ENCODE assay signal across 8 cellular contexts in genomic region chr11:32960553-32961164, GRCh38. TPM values are rescaled to one million over a fixed set of nuclear protein-coding genes. Genes with fewer than 3 reads are reported as not detected.
A peak's percentile ranks its signal among the peaks of the same experiment; 100 is the strongest.
DNase-seq lines count a peak whose midpoint lies in the region; ATAC-seq, FAIRE-seq and TF ChIP-seq lines count a peak whose summit lies in the region.

No MANE protein-coding gene starts in this region.

- H3K9me3 ChIP-seq in CD4-positive, alpha-beta T cell (ENCODE audit: control insufficient read depth, low read length) = no peaks in the 10 kb centered on the region
- H3K9me3 ChIP-seq in PC-3 (ENCODE audit: low read length) (no peaks in the 10 kb centered on the region), endothelial cell of umbilical vein (replicated peaks; ENCODE audit: control insufficient read depth, insufficient read depth, low read length) (no peaks in the 10 kb centered on the region), osteoblast (ENCODE audit: low read depth, low read length) (no peaks in the 10 kb centered on the region)

- no peak overlapping the region for H3K27ac Mint-ChIP-seq in CD4-positive, alpha-beta T cell

- peak; percentile 81 for TF ChIP-seq CTCF in CD4-positive, alpha-beta T cell (IDR thresholded peaks at IDR 0.05)
- TF ChIP-seq CTCF in PC-3 (conservative IDR thresholded peaks at IDR 0.05; ENCODE audit: low read depth, low read length) = peak; percentile 73
- TF ChIP-seq CTCF in endothelial cell of umbilical vein (IDR thresholded peaks at IDR 0.05; ENCODE audit: extremely low read depth in 1 of 2, insufficient read depth in 1 of 2, low read depth in 1 of 2, low read length in 2 of 2) = peak; percentile 39 to 40
- TF ChIP-seq CTCF in osteoblast (IDR thresholded peaks at IDR 0.05; ENCODE audit: extremely low read depth, low read depth, low read length) = peak; percentile 62

- H3F3A ChIP-seq in PC-3 (ENCODE audit: low read length, unreplicated experiment) = no peaks in the 10 kb centered on the region

- CTCF ChIA-PET in CD4-positive, alpha-beta T cell (lab: Charles Lee) = interaction anchor here (1.1 to 7.6 kb wide), 2 partner anchors 105 to 117 kb away, joined by 3 to 48 read pairs; no protein-coding TSS in a partner anchor
- CTCF ChIA-PET in PC-3 (lab: Charles Lee) (no interaction called here), endothelial cell of umbilical vein (lab: Charles Lee) (interaction anchor here (1.0 to 2.6 kb wide), 4 partner anchors 8 to 105 kb away, joined by 6 to 32 read pairs (median 18); no protein-coding TSS in a partner anchor)

- H3K9ac ChIP-seq in PC-3 (ENCODE audit: low read length) (no peak overlapping the region), endothelial cell of umbilical vein (replicated peaks; ENCODE audit: extremely low read depth, insufficient read depth, low read length) (no peak overlapping the region)

- no peak for DNase-seq in CD4-positive, alpha-beta T cell
- peak; percentile 62 for DNase-seq in HCEC 1CT
- peak; percentile 69 for DNase-seq in PC-3
- DNase-seq in endothelial cell of umbilical vein (ENCODE audit: low read depth, low spot score) = peak; percentile 60
- no peak for DNase-seq in osteoblast (ENCODE audit: insufficient read length, low spot score, missing footprints)
- no peak for DNase-seq in stimulated activated CD4-positive, alpha-beta T cell treated with anti-CD3 and anti-CD28 coated beads, Interleukin-4, amount 100 ng/mL, for 24 hours
- no peak for DNase-seq in NCI-H187 (lab: John Stamatoyannopoulos, UW)

- ATAC-seq in CD4-positive, alpha-beta T cell (ENCODE audit: poor library complexity) = no peak
- 0 out of 2 replicates have a peak, but pooled peaks have one; percentile 38 for ATAC-seq in PC-3
- no peak for ATAC-seq in GM19452 (IDR thresholded peaks at IDR 0.05; ENCODE audit: unreplicated experiment)

- POLR2A ChIA-PET in CD4-positive, alpha-beta T cell (lab: Charles Lee) = no interaction called here
- POLR2A ChIA-PET in PC-3 (lab: Charles Lee; ENCODE audit: unreplicated experiment) (no interaction called here), endothelial cell of umbilical vein (lab: Charles Lee) (no interaction called here)

- no peak overlapping the region for H3K4me3 Mint-ChIP-seq in CD4-positive, alpha-beta T cell

- H3K79me2 ChIP-seq in PC-3 (ENCODE audit: low read length) = no peaks in the 10 kb centered on the region
- H3K79me2 ChIP-seq in endothelial cell of umbilical vein (ENCODE audit: control insufficient read depth, insufficient read depth, low read length) = no peaks in the 10 kb centered on the region
- H3K79me2 ChIP-seq in osteoblast (ENCODE audit: insufficient read depth, low read length) = no peaks in the 10 kb centered on the region

- H3K9me2 ChIP-seq in PC-3 (replicated peaks; ENCODE audit: low read length) = no peaks in the 10 kb centered on the region

- no peaks in the 10 kb centered on the region for H3K4me1 Mint-ChIP-seq in CD4-positive, alpha-beta T cell (ENCODE audit: low read depth)

- TF ChIP-seq POLR2A in endothelial cell of umbilical vein (IDR thresholded peaks at IDR 0.05; ENCODE audit: low read depth, low read length) = no peak

- no peak overlapping the region for H2AFZ ChIP-seq in PC-3 (ENCODE audit: low read length)
- no peak overlapping the region for H2AFZ ChIP-seq in endothelial cell of umbilical vein (ENCODE audit: low read depth, low read length)
- H2AFZ ChIP-seq in osteoblast (ENCODE audit: low read length) = no peak overlapping the region

- dilution Hi-C loops in endothelial cell of umbilical vein (cut with MboI; ENCODE audit: extremely low pct_ligation_motif_present, low sequenced_read_pairs) = no loop called here

- no peak overlapping the region for H3K4me3 ChIP-seq in PC-3 (ENCODE audit: low read length)
- no peak overlapping the region for H3K4me3 ChIP-seq in endothelial cell of umbilical vein (replicated peaks in 1 of 3; ENCODE audit: insufficient read depth in 1 of 3, low read depth in 1 of 3, low read length in 3 of 3)
- no peak overlapping the region for H3K4me3 ChIP-seq in osteoblast (ENCODE audit: insufficient read depth, low read length)

- H3K9me3 Mint-ChIP-seq in CD4-positive, alpha-beta T cell = no peaks in the 10 kb centered on the region

- H3K4me2 ChIP-seq in PC-3 (ENCODE audit: low read length) = no peak overlapping the region
- no peak overlapping the region for H3K4me2 ChIP-seq in endothelial cell of umbilical vein (ENCODE audit: insufficient read depth, low read length)
- H3K4me2 ChIP-seq in osteoblast (ENCODE audit: insufficient read depth, low read length) = no peak overlapping the region

- intact Hi-C loops in CD4-positive, alpha-beta T cell (cut with DNase I, micrococcal nuclease) = loop anchor here (1.0 to 5.0 kb wide), 4 partner anchors 52 to 369 kb away; no protein-coding TSS in a partner anchor
- intact Hi-C loops in PC-3 (cut with micrococcal nuclease) = loop anchor here (1.0 to 5.0 kb wide), 2 partner anchors 105 to 153 kb away; no protein-coding TSS in a partner anchor
- intact Hi-C loops in endothelial cell of umbilical vein (cut with micrococcal nuclease) = loop anchor here (1.0 to 10.0 kb wide), 3 partner anchors 105 to 724 kb away; no protein-coding TSS in a partner anchor

- no TSS peak for BruUV-seq in PC-3 (replicated peaks; lab: Mats Ljungman, UMichigan)
- no TSS peak for BruUV-seq in endothelial cell of umbilical vein (replicated peaks; lab: Mats Ljungman, UMichigan)

- FAIRE-seq in endothelial cell of umbilical vein (lab: Jason Lieb, UNC) = no peak

- no peaks in the 10 kb centered on the region for H3K27me3 ChIP-seq in CD4-positive, alpha-beta T cell (ENCODE audit: control insufficient read depth, insufficient read depth, low read length)
- no peaks in the 10 kb centered on the region for H3K27me3 ChIP-seq in PC-3 (ENCODE audit: low read length)
- H3K27me3 ChIP-seq in endothelial cell of umbilical vein (ENCODE audit: control insufficient read depth in 2 of 2, insufficient read depth in 2 of 2, low read length in 2 of 2) = no peaks in the 10 kb centered on the region
- H3K27me3 ChIP-seq in osteoblast (ENCODE audit: insufficient read depth, low read length) = no peaks in the 10 kb centered on the region

- no peaks in the 10 kb centered on the region for H3K9me1 ChIP-seq in endothelial cell of umbilical vein (replicated peaks; ENCODE audit: control insufficient read depth, extremely low read depth, insufficient read depth, low read length)

- peaks cover 37% of the 10 kb centered on the region for H3K36me3 Mint-ChIP-seq in CD4-positive, alpha-beta T cell (ENCODE audit: low read depth)

- peaks cover 7% of the 10 kb centered on the region for H3K36me3 ChIP-seq in PC-3 (ENCODE audit: low read depth, low read length)
- peaks cover 0 to 3% of the 10 kb centered on the region in 2 experiments for H3K36me3 ChIP-seq in endothelial cell of umbilical vein (ENCODE audit: control insufficient read depth in 2 of 2, extremely low read depth in 1 of 2, insufficient read depth in 2 of 2, low read length in 2 of 2)
- peaks cover 31% of the 10 kb centered on the region for H3K36me3 ChIP-seq in osteoblast (ENCODE audit: insufficient read depth, low read length)

- H3K4me1 ChIP-seq in PC-3 (ENCODE audit: insufficient read depth, low read length) = no peaks in the 10 kb centered on the region
- H3K4me1 ChIP-seq in endothelial cell of umbilical vein (ENCODE audit: control insufficient read depth, extremely low read depth, insufficient read depth, low read length) = no peaks in the 10 kb centered on the region
- no peaks in the 10 kb centered on the region for H3K4me1 ChIP-seq in osteoblast (ENCODE audit: insufficient read depth, low read length)

- H4K20me1 ChIP-seq in PC-3 (ENCODE audit: low read length) (no peaks in the 10 kb centered on the region), endothelial cell of umbilical vein (replicated peaks; ENCODE audit: control insufficient read depth, extremely low read depth, insufficient read depth, low read length) (no peaks in the 10 kb centered on the region), osteoblast (ENCODE audit: insufficient read depth, low read length) (no peaks in the 10 kb centered on the region)

- no peaks in the 10 kb centered on the region for H3K27me3 Mint-ChIP-seq in CD4-positive, alpha-beta T cell

- no peak overlapping the region for H3K27ac ChIP-seq in CD4-positive, alpha-beta T cell (ENCODE audit: low read depth, low read length)
- H3K27ac ChIP-seq in PC-3 (ENCODE audit: low read length) (no peak overlapping the region), endothelial cell of umbilical vein (ENCODE audit: insufficient read depth, low read depth, low read length) (no peak overlapping the region), osteoblast (ENCODE audit: low read depth, low read length) (no peak overlapping the region)

TF ChIP-seq in endothelial cell of umbilical vein, 7 proteins besides CTCF, POLR2A, EP300 and RAD21:
- TF ChIP-seq POLR2AphosphoS5 (IDR thresholded peaks at IDR 0.05; ENCODE audit: insufficient read depth, low read depth, low read length) (no peak), GATA2 (IDR thresholded peaks at IDR 0.05; ENCODE audit: insufficient read depth, insufficient read length, low read depth, low read length) (no peak), EZH2 (IDR thresholded peaks at IDR 0.05; ENCODE audit: borderline replicate concordance, low read depth, low read length, severe bottlenecking) (no peak), MAX (IDR thresholded peaks at IDR 0.05; ENCODE audit: insufficient read depth, insufficient read length) (no peak), FOS (IDR thresholded peaks at IDR 0.05; ENCODE audit: borderline replicate concordance, insufficient read depth, low read length) (no peak), MYC (IDR thresholded peaks at IDR 0.05; ENCODE audit: low read depth, low read length) (no peak), JUN (IDR thresholded peaks at IDR 0.05; ENCODE audit: borderline replicate concordance, insufficient read depth, insufficient read length, low read depth) (no peak)

RNA-seq across cellular contexts. Expression of gene DEPDC7, which starts 55.0 kb away (rescaled TPM):
- total RNA-seq in CD4-positive, alpha-beta T cell = 1 to 10 TPM; 2.9 to 3.1 TPM
- not detected in 2 replicates for total RNA-seq in PC-3 (2014; rRNA removed)
- 0.18 TPM in 1 of 2 replicates, not detected in the other for total RNA-seq in endothelial cell of umbilical vein
- polyA plus RNA-seq in endothelial cell of umbilical vein = 0.05 and 0.08 TPM in 2 replicates
- 0.24 and 0.26 TPM in 2 replicates for polyA plus RNA-seq in endothelial cell of umbilical vein (2011; cell fraction: cytosol; rRNA removed)
- 0.35 and 0.57 TPM in 2 replicates for polyA plus RNA-seq in endothelial cell of umbilical vein (2011; cell fraction: nucleus; rRNA removed)
- 0.60 TPM in 2 replicates for polyA plus RNA-seq in endothelial cell of umbilical vein (2012)
- not detected in 2 replicates for polyA minus RNA-seq in endothelial cell of umbilical vein
- 10.2 TPM for polyA minus RNA-seq in endothelial cell of umbilical vein (2011; cell fraction: cytosol; rRNA and poly(A)+ RNA removed)
- 0.24 and 0.53 TPM in 2 replicates for polyA minus RNA-seq in endothelial cell of umbilical vein (2011; cell fraction: nucleus; rRNA and poly(A)+ RNA removed)
- 13.3 and 14.5 TPM in 2 replicates for total RNA-seq in osteoblast

Comparison
In these comparisons a context has a peak if more than half of its experiments do, and no peak if none do; other contexts are left out.
1. DNase-seq: peak in HCEC 1CT (single experiment), PC-3 (single experiment) and endothelial cell of umbilical vein (single experiment); none in CD4-positive, alpha-beta T cell (0 of 10), osteoblast (single experiment), stimulated activated CD4-positive, alpha-beta T cell treated with anti-CD3 and anti-CD28 coated beads, Interleukin-4, amount 100 ng/mL, for 24 hours (single experiment) and NCI-H187 (0 of 2).
2. Peak in every context shown above with its lines, with median percentiles within 50 percentile points of each other: CTCF ChIP-seq.